8 cellular contexts compared by ENCODE assay signal in the genomic region with DNA sequence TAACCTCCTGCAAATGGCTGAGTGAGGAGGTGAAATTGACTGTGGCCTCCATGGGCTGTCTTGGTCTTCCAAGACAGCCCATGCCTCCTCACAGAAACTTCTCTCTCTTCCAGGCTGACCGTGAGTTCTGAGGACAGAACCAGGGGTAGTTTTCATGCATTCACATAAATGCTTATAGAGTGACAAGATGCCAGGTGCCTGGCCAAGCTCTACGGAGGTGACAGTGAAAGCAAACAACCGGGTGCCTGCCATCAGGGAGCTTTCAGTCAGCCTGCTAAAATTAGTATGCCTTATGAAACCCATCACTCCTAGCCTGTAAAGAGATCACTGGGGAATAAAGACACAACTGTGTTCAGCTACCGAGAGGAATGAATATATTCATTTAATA. TPM values are rescaled to one million over a fixed set of nuclear protein-coding genes. Genes with fewer than 3 reads are reported as not detected.
DNase-seq lines count a peak whose midpoint lies in the region; ATAC-seq and TF ChIP-seq lines count a peak whose summit lies in the region.

No MANE protein-coding gene starts in this region.

- H3K36me3 ChIP-seq in CD8-positive, alpha-beta T cell (ENCODE audit: insufficient read depth, low read length) = no peaks in the 10 kb centered on the region
- H3K36me3 ChIP-seq in parathyroid adenoma (ENCODE audit: control insufficient read depth, insufficient read depth, low read length) = no peaks in the 10 kb centered on the region

- H3K4me1 Mint-ChIP-seq in CD8-positive, alpha-beta T cell (ENCODE audit: low read depth) = peaks cover 11% of the 10 kb centered on the region
- H3K4me1 Mint-ChIP-seq in T-helper 17 cell = peaks cover 13% of the 10 kb centered on the region

- peaks cover 36% of the 10 kb centered on the region for H3K27me3 Mint-ChIP-seq in CD8-positive, alpha-beta T cell (ENCODE audit: low read depth)
- peaks cover 78% of the 10 kb centered on the region for H3K27me3 Mint-ChIP-seq in T-helper 17 cell

- H3K4me3 Mint-ChIP-seq in CD8-positive, alpha-beta T cell = peak overlapping the region; percentile 63
- H3K4me3 Mint-ChIP-seq in T-helper 17 cell = peak overlapping the region; percentile 88

- H3K4me1 ChIP-seq in CD8-positive, alpha-beta T cell (ENCODE audit: insufficient read depth, low read length) = peaks cover 9% of the 10 kb centered on the region
- peaks cover 6% of the 10 kb centered on the region for H3K4me1 ChIP-seq in parathyroid adenoma

- POLR2A ChIA-PET in CD8-positive, alpha-beta T cell (lab: Charles Lee) = no interaction called here

- peak overlapping the region; percentile 87 for H2AFZ ChIP-seq in parathyroid adenoma

- no peak for TF ChIP-seq CTCF in CD8-positive, alpha-beta T cell (IDR thresholded peaks at IDR 0.05)
- TF ChIP-seq CTCF in parathyroid adenoma (IDR thresholded peaks at IDR 0.05) = no peak

- CTCF ChIA-PET in CD8-positive, alpha-beta T cell (lab: Charles Lee) = no interaction called here

- no peaks in the 10 kb centered on the region for H3K9me3 ChIP-seq in CD8-positive, alpha-beta T cell (ENCODE audit: low read length)
- H3K9me3 ChIP-seq in T-helper 17 cell (ENCODE audit: control insufficient read depth, low read length, poor library complexity, severe bottlenecking) (no peaks in the 10 kb centered on the region), parathyroid adenoma (ENCODE audit: control insufficient read depth, low read length) (no peaks in the 10 kb centered on the region)

- H3K9ac ChIP-seq in parathyroid adenoma = peak overlapping the region; percentile 69

- peak overlapping the region; percentile 95 for H3K4me2 ChIP-seq in parathyroid adenoma (ENCODE audit: low read length)

- no peak for ATAC-seq in CD8-positive, alpha-beta T cell
- ATAC-seq in T-helper 17 cell (no peak), GM18861 (IDR thresholded peaks at IDR 0.05; ENCODE audit: unreplicated experiment) (no peak), HG02970 (IDR thresholded peaks at IDR 0.05; ENCODE audit: low FRiP score, unreplicated experiment) (no peak)

- no peak overlapping the region for H3K27ac ChIP-seq in CD8-positive, alpha-beta T cell (ENCODE audit: low read depth, low read length)
- peak overlapping the region; percentile 92 for H3K27ac ChIP-seq in parathyroid adenoma

- no peak overlapping the region for H3K4me3 ChIP-seq in CD8-positive, alpha-beta T cell (ENCODE audit: low read depth, low read length)
- H3K4me3 ChIP-seq in parathyroid adenoma (ENCODE audit: low read depth, low read length) = peak overlapping the region; percentile 66

- no peaks in the 10 kb centered on the region for H3K79me2 ChIP-seq in parathyroid adenoma

- intact Hi-C loops in CD8-positive, alpha-beta T cell (cut with DNase I, micrococcal nuclease) = no loop called here

- H3K9me3 Mint-ChIP-seq in CD8-positive, alpha-beta T cell = no peaks in the 10 kb centered on the region

- H3K27ac Mint-ChIP-seq in CD8-positive, alpha-beta T cell = no peak overlapping the region
- no peak overlapping the region for H3K27ac Mint-ChIP-seq in T-helper 17 cell

- DNase-seq in CD8-positive, alpha-beta T cell = no peak
- DNase-seq in T-helper 17 cell (no peak), fibroblast of peridontal ligament (ENCODE audit: extremely low read depth) (peak; percentile 12), T1000 (lab: John Stamatoyannopoulos, UW) (no peak), NCI-H2081 (lab: John Stamatoyannopoulos, UW) (no peak)

- H3K27me3 ChIP-seq in CD8-positive, alpha-beta T cell (ENCODE audit: insufficient read depth, low read length) = peaks cover 18% of the 10 kb centered on the region
- H3K27me3 ChIP-seq in parathyroid adenoma (ENCODE audit: control insufficient read depth, insufficient read depth, low read length) = no peaks in the 10 kb centered on the region

- no peaks in the 10 kb centered on the region for H3K36me3 Mint-ChIP-seq in CD8-positive, alpha-beta T cell
- H3K36me3 Mint-ChIP-seq in T-helper 17 cell (ENCODE audit: low read depth) = no peaks in the 10 kb centered on the region

RNA-seq across cellular contexts. Expression of gene RHOBTB1, which starts 0.9 kb away (rescaled TPM):
- total RNA-seq in CD8-positive, alpha-beta T cell = not detected
- 10 to 100 TPM in 1 of 2 donors, under 1 TPM in 1; 0.37 to 10.8 TPM for total RNA-seq in T-helper 17 cell
